In the genomic region with DNA sequence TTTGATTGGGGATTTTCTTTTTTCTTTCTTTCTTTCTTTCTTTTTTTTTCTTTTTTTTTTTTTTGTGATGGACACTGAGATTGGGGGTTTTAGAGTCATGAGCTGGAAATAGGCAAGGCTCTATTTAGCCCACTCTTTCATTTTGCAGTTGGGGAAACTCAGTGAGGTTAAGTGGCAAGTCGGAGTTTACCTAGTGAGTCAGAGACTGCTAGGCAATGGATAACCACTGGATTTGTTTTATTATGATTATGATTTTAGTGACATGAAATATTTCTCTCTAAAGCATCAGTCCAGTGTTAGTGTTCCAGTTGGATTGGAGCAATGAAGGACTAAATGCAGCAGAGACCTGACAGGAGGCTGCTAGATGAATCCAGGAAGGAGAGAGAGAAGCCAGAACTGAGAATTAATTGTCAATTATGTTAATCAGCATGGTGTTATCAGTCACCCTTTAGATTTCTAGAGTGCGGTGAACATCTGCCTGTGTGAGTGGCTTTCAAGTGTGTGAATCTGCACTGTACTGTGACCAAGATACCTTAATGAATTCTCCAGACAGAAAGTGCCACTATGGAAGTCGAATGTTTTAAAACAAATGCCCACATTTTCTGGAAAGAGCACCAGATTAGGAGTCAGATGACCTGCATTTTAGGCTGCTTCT, we compare ENCODE assay signal across 12 cellular contexts. TPM values are rescaled to one million over a fixed set of nuclear protein-coding genes. Genes with fewer than 3 reads are reported as not detected.
DNase-seq lines count a peak whose midpoint lies in the region; ATAC-seq and TF ChIP-seq lines count a peak whose summit lies in the region.
"Had no signal": no experiment of that assay in that cellular context is flagged by ENCODE, and none has a peak within 500 bp of the region (broad histone marks: within the 10 kb centered on the region; RNA-seq: fewer than 3 reads in every experiment).

No MANE protein-coding gene starts in this region.

- CTCF ChIA-PET in mammary epithelial cell (lab: Charles Lee; ENCODE audit: low non-redundant PET) (no interaction called here), GM10248 (lab: Yijun Ruan, JAX) (interaction anchor here (1.0 to 1.5 kb wide), 2 partner anchors 23 to 47 kb away, joined by 3 to 4 read pairs; no protein-coding TSS in a partner anchor)

- H4K20me1 ChIP-seq in mammary epithelial cell (ENCODE audit: insufficient read depth, low read length) (no peaks in the 10 kb centered on the region), Karpas-422 (ENCODE audit: insufficient read depth, low read depth, low read length) (no peaks in the 10 kb centered on the region)

- TF ChIP-seq CTCF in mammary epithelial cell (conservative IDR thresholded peaks at IDR 0.05 in 1 of 2, IDR thresholded peaks at IDR 0.05 in 1 of 2; ENCODE audit: extremely low read depth in 1 of 2, insufficient read depth in 1 of 2, low read depth in 1 of 2, low read length in 2 of 2) (no peak), breast epithelium (IDR thresholded peaks at IDR 0.05) (no peak), GM10248 (IDR thresholded peaks at IDR 0.05; ENCODE audit: control extremely low read depth, extremely low read depth, low read depth, missing control alignments) (no peak)

- H3K9ac ChIP-seq in mammary epithelial cell (ENCODE audit: insufficient read depth, low read length): no peak overlapping the region
- no peak overlapping the region for H3K9ac ChIP-seq in endocrine pancreas (ENCODE audit: control insufficient read depth, insufficient read depth, low read length)
- no peak overlapping the region for H3K9ac ChIP-seq in Karpas-422 (ENCODE audit: low read length)

- no peaks in the 10 kb centered on the region for H3K9me2 ChIP-seq in Karpas-422 (replicated peaks; ENCODE audit: insufficient read depth, low read length)

- H3K4me3 ChIP-seq in mammary epithelial cell (replicated peaks in 1 of 3; ENCODE audit: insufficient read depth in 1 of 3, low read depth in 2 of 3, low read length in 3 of 3) (no peak overlapping the region), breast epithelium (no peak overlapping the region), endocrine pancreas (ENCODE audit: control insufficient read depth, insufficient read depth, low read length) (peak overlapping the region; percentile 19), Karpas-422 (ENCODE audit: low read length) (no peak overlapping the region)

- peaks cover 4% of the 10 kb centered on the region for H3K4me1 ChIP-seq in mammary epithelial cell (ENCODE audit: insufficient read depth, low read length)
- no peaks in the 10 kb centered on the region for H3K4me1 ChIP-seq in breast epithelium
- peaks cover 14% of the 10 kb centered on the region for H3K4me1 ChIP-seq in endocrine pancreas (ENCODE audit: control insufficient read depth, insufficient read depth, low read length)
- H3K4me1 ChIP-seq in Karpas-422 (ENCODE audit: low read length): no peaks in the 10 kb centered on the region

- H3K79me2 ChIP-seq in mammary epithelial cell (ENCODE audit: insufficient read depth, low read length): peaks cover 80% of the 10 kb centered on the region
- H3K79me2 ChIP-seq in Karpas-422 (ENCODE audit: low read length): no peaks in the 10 kb centered on the region

- H3K4me2 ChIP-seq in mammary epithelial cell (ENCODE audit: insufficient read depth, low read depth, low read length) (no peak overlapping the region), Karpas-422 (ENCODE audit: low read depth, low read length, poor library complexity, severe bottlenecking) (no peak overlapping the region)

- BruUV-seq in mammary epithelial cell (replicated peaks; lab: Mats Ljungman, UMichigan): no TSS peak

- dilution Hi-C loops in mammary epithelial cell (cut with HindIII; ENCODE audit: low sequenced_read_pairs): no loop called here

- in situ Hi-C loops in mammary epithelial cell (cut with MboI; ENCODE audit: low sequenced_read_pairs in 2 of 2): no loop called here

- POLR2A ChIA-PET in GM10248 (lab: Yijun Ruan, JAX): interaction anchor here (0.6 kb wide), 1 partner anchor 9 kb away, joined by 5 read pairs; no protein-coding TSS in a partner anchor

- intact Hi-C loops in mammary epithelial cell (cut with micrococcal nuclease) (no loop called here), breast epithelium (cut with DNase I; ENCODE audit: low total_unique reads) (no loop called here), posterior cingulate gyrus (cut with DNase I) (no loop called here)

- H2AFZ ChIP-seq in mammary epithelial cell (ENCODE audit: low read depth, low read length): no peak overlapping the region
- no peak overlapping the region for H2AFZ ChIP-seq in Karpas-422 (ENCODE audit: low read length)

- no peak for TF ChIP-seq POLR2A in breast epithelium (IDR thresholded peaks at IDR 0.05)

- ATAC-seq in GM18873 (IDR thresholded peaks at IDR 0.05; ENCODE audit: low FRiP score, unreplicated experiment): no peak
- ATAC-seq: T-cell had no signal

- H3K27ac ChIP-seq in mammary epithelial cell (ENCODE audit: insufficient read depth, low read depth, low read length) (no peak overlapping the region), breast epithelium (no peak overlapping the region), Karpas-422 (ENCODE audit: low read length) (no peak overlapping the region)

- no peaks in the 10 kb centered on the region for H3K27me3 ChIP-seq in mammary epithelial cell (ENCODE audit: insufficient read depth, low read length)
- H3K27me3 ChIP-seq in breast epithelium: no peaks in the 10 kb centered on the region
- no peaks in the 10 kb centered on the region for H3K27me3 ChIP-seq in endocrine pancreas (ENCODE audit: control insufficient read depth, insufficient read depth, low read length)
- no peaks in the 10 kb centered on the region for H3K27me3 ChIP-seq in Karpas-422 (ENCODE audit: low read length)

- H3K9me3 ChIP-seq in mammary epithelial cell (replicated peaks; ENCODE audit: insufficient read depth, low read length): no peaks in the 10 kb centered on the region
- H3K9me3 ChIP-seq in breast epithelium: no peaks in the 10 kb centered on the region
- no peaks in the 10 kb centered on the region for H3K9me3 ChIP-seq in endocrine pancreas (ENCODE audit: control insufficient read depth, low read length)
- H3K9me3 ChIP-seq in Karpas-422 (ENCODE audit: low read length): no peaks in the 10 kb centered on the region

- H3K36me3 ChIP-seq in mammary epithelial cell (ENCODE audit: insufficient read depth, low read length) (no peaks in the 10 kb centered on the region), breast epithelium (no peaks in the 10 kb centered on the region), endocrine pancreas (ENCODE audit: control insufficient read depth, insufficient read depth, low read length) (no peaks in the 10 kb centered on the region), Karpas-422 (ENCODE audit: insufficient read depth, low read length) (no peaks in the 10 kb centered on the region)

- peak; percentile 33 for DNase-seq in mammary epithelial cell
- no peak for DNase-seq in breast epithelium (ENCODE audit: low spot score in 2 of 2)
- peak; percentile 29 to 51 for DNase-seq in NCI-H187 (lab: John Stamatoyannopoulos, UW)
- DNase-seq in posterior cingulate gyrus: no peak
- no peak for DNase-seq in GM10248 (ENCODE audit: extremely low spot score)
- no peak for DNase-seq in Karpas-422
- DNase-seq: NCI-H774; stimulated activated CD4-positive, alpha-beta T cell treated with anti-CD3 and anti-CD28 coated beads, Interleukin-1b, Interleukin-23, amount 100 ng/mL, for 48 hours; substantia nigra; T-cell had no signal

- WGBS in mammary epithelial cell (ENCODE audit: low coverage, missing lambda C conversion rate): 92% methylated on average over 3 of the region's 3 CpGs

RNA-seq across cellular contexts. Expression of gene BMAL1, which starts 10.9 kb away (rescaled TPM):
- total RNA-seq in mammary epithelial cell: 10 to 100 TPM; 20.8 to 21.2 TPM
- polyA plus RNA-seq in mammary epithelial cell: 15.9 TPM
- 41.6 TPM for polyA minus RNA-seq in mammary epithelial cell
- 10 to 100 TPM; 42.0 to 57.5 (median 48.8) TPM for total RNA-seq in breast epithelium
- total RNA-seq in Karpas-422 (2014; rRNA removed; shearing (Covaris generic); ENCODE audit: low replicate concordance): not detected in 2 replicates

Comparison
In these comparisons a context has a peak if more than half of its experiments do, and no peak if none do; other contexts are left out.
1. DNase-seq: peak in mammary epithelial cell (single experiment) and NCI-H187 (2 of 2); none in breast epithelium (0 of 2), posterior cingulate gyrus (0 of 10), GM10248 (single experiment) and Karpas-422 (single experiment).
2. RNA of gene BMAL1, which starts 10.9 kb away (total RNA-seq): 42.0 to 57.5 TPM in breast epithelium and 20.8 to 21.2 TPM in mammary epithelial cell; not detected in Karpas-422; every median in the first group is over 10 times any median in the second.